In genomic region chr2:15544227-15544626, GRCh38 we compare ENCODE assay signal across 33 cellular contexts.
"Had no signal": no experiment of that assay in that cellular context is flagged by ENCODE, and none has a peak within 500 bp of the region (broad histone marks: within the 10 kb centered on the region; RNA-seq: fewer than 3 reads in every experiment).

No MANE protein-coding gene starts in this region.

- FAIRE-seq: astrocyte, TTC549 had no signal

- H3K36me3 ChIP-seq: breast epithelium had no signal

- H3K4me3 ChIP-seq: adrenal gland, body of pancreas, breast epithelium had no signal

- H3K27me3 ChIP-seq: adrenal gland, body of pancreas, brain microvascular endothelial cell, breast epithelium had no signal

- DNase-seq: activated B cell treated with CpG ODN at 0.5 μM for 24 hours; activated CD4-positive, alpha-beta memory T cell treated with anti-CD3 and anti-CD28 coated beads for 36 hours; activated CD4-positive, alpha-beta T cell treated with anti-CD3 and anti-CD28 coated beads for 4 hours; activated CD4-positive, alpha-beta T cell treated with anti-CD3 and anti-CD28 coated beads, Interleukin-2, amount 50 U/mL, for 1 hour; activated CD4-positive, alpha-beta T cell treated with anti-CD3 and anti-CD28 coated beads, Interleukin-2, amount 50 U/mL, for 4 hours; activated CD4-positive, CD25-positive, alpha-beta regulatory T cell treated with anti-CD3 and anti-CD28 coated beads, Interleukin-2, amount 50 U/mL, for 72 hours; activated CD8-positive, alpha-beta memory T cell treated with anti-CD3 and anti-CD28 coated beads, Interleukin-2, amount 50 U/mL, for 4 hours; activated CD8-positive, alpha-beta T cell treated with anti-CD3 and anti-CD28 coated beads for 36 hours; activated effector memory CD4-positive, alpha-beta T cell treated with anti-CD3 and anti-CD28 coated beads, Interleukin-2, amount 50 U/mL, for 16 hours; activated gamma-delta T cell treated with Interleukin-2 at 50 U/mL for 16 hours; activated naive CD4-positive, alpha-beta T cell; activated naive CD4-positive, alpha-beta T cell treated with anti-CD3 and anti-CD28 coated beads for 36 hours; activated naive CD4-positive, alpha-beta T cell treated with anti-CD3 and anti-CD28 coated beads, Interleukin-2, amount 50 U/mL, for 16 hours; activated naive CD8-positive, alpha-beta T cell treated with anti-CD3 and anti-CD28 coated beads for 36 hours; activated T-cell treated with anti-CD3 and anti-CD28 coated beads for 4 hours; activated T-cell treated with anti-CD3 and anti-CD28 coated beads, Interleukin-2, amount 50 U/mL, for 1 hour; activated T-cell treated with anti-CD3 and anti-CD28 coated beads, Interleukin-2, amount 50 U/mL, for 4 hours; activated T-cell treated with anti-CD3 and anti-CD28 coated beads, Interleukin-2, amount 50 U/mL, for 72 hours; adrenal gland; amniotic stem cell; aorta; body of pancreas; brain microvascular endothelial cell; central memory CD4-positive, alpha-beta T cell; T-helper 1 cell; T-helper 2 cell; T-helper 9 cell had no signal

- H3K9me3 ChIP-seq: adrenal gland, body of pancreas, breast epithelium had no signal

- H3K4me1 ChIP-seq: adrenal gland, breast epithelium had no signal

- H3K27ac ChIP-seq: adrenal gland, body of pancreas, brain microvascular endothelial cell, breast epithelium, VCaP had no signal

- ATAC-seq: activated CD8-positive, alpha-beta T cell treated with anti-CD3 and anti-CD28 coated beads for 36 hours; activated naive CD4-positive, alpha-beta T cell treated with anti-CD3 and anti-CD28 coated beads, Interleukin-2, amount 50 U/mL, for 72 hours; activated T-cell treated with anti-CD3 and anti-CD28 coated beads, Interleukin-2, amount 50 U/mL, for 4 hours; activated T-cell treated with anti-CD3 and anti-CD28 coated beads, Interleukin-2, amount 50 U/mL, for 72 hours; activated T-helper 17 cell treated with anti-CD3 and anti-CD28 coated beads, Interleukin-2, amount 50 U/mL, for 72 hours; body of pancreas had no signal
